ENCODE assay signal across 8 cellular contexts in the genomic region with DNA sequence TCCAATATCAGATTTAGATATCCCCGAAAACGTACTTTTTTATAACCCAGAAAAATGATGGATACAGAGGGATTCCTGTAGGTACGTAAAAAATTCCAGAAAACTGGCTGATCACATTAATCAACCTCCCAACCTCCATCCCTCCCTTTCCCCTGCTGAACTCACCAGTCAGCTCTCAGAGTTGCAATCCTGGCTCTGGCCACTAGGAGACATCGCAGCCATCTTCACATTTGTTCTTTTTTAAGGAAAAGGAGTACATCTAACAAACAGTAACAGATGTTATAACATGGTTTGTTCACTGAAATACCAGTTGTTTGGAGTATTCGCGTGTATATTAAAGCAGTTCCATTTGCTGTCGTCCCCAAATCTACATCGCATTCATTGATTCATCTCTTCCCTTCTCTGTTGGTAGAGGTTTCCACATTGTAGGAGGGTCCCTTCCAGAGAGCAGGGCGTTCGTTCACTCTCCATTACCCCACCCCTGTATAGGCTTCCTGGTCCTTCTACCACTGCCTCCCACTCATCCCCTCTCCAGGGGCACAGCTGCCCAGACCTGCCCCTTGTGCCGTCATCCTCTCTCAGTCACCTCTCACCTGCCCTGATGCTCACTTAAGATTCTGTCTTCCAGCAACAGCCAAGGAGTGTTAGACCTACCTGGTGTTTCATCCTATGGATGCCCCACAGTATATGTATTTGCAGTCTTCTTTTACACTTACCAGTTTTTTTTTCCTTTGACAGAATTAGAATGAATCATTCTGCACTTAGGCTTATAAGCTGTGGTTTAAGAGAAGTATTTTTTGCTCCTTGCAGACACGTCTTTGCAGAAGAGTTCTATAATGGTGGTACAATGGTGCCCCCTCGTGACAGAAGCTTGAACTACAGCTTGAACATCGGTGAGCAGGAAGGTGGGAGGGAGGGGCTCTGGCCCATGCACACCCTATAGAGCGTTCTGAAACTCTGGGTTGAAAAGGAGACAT. TPM values are rescaled to one million over a fixed set of nuclear protein-coding genes. Genes with fewer than 3 reads are reported as not detected.
DNase-seq lines count a peak whose midpoint lies in the region; ATAC-seq and TF ChIP-seq lines count a peak whose summit lies in the region.

No MANE protein-coding gene starts in this region.

- DNase-seq in CD14-positive monocyte (ENCODE audit: low spot score) (peak; percentile 44), NCI-H524 treated with DMSO at 0.1 percent for 48 hours (lab: John Stamatoyannopoulos, UW) (peak; percentile 21), ecto neural progenitor cell (ENCODE audit: low spot score) (peak; percentile 60), middle frontal gyrus (ENCODE audit: extremely low spot score, low spot score) (peak; percentile 3)
- DNase-seq in activated CD4-positive, alpha-beta T cell treated with anti-CD3 and anti-CD28 coated beads, Interleukin-2, amount 50 U/mL, for 24 hours (ENCODE audit: low read depth in 1 of 2, low spot score in 1 of 2), result peak; percentile 41 to 57
- peak; percentile 30 to 42 for DNase-seq in stimulated activated CD8-positive, alpha-beta memory T cell treated with anti-CD3 and anti-CD28 coated beads, Interleukin-4, amount 100 ng/mL, for 4 hours (ENCODE audit: low read depth in 2 of 2, low spot score in 1 of 2)

- H3K9me3 Mint-ChIP-seq in CD14-positive monocyte, result peaks cover 0 to 2% (median 0%) of the 10 kb centered on the region in 7 donors

- H3K4me1 Mint-ChIP-seq in CD14-positive monocyte, result peaks cover 5% of the 10 kb centered on the region

- peaks cover 0 to 5% (median 0%) of the 10 kb centered on the region in 3 donors for H3K27me3 Mint-ChIP-seq in CD14-positive monocyte (ENCODE audit: low read depth in 3 of 3)

- H3K36me3 Mint-ChIP-seq in CD14-positive monocyte, result no peaks in the 10 kb centered on the region

- intact Hi-C loops in CD14-positive monocyte (cut with micrococcal nuclease), result no loop called here

- TF ChIP-seq CTCF in CD14-positive monocyte (IDR thresholded peaks at IDR 0.05), result peak; percentile 60

- no peak overlapping the region for H3K27ac Mint-ChIP-seq in CD14-positive monocyte

- peak; percentile 93 for ATAC-seq in GM19023 (IDR thresholded peaks at IDR 0.05; ENCODE audit: unreplicated experiment)
- ATAC-seq in HG03159 (IDR thresholded peaks at IDR 0.05; ENCODE audit: unreplicated experiment), result peak; percentile 97

- H3K4me3 Mint-ChIP-seq in CD14-positive monocyte, result no peak overlapping the region

RNA-seq across cellular contexts. Expression of gene RAB40AL, which starts 36.8 kb away (rescaled TPM):
- polyA plus RNA-seq in CD14-positive monocyte, result not detected

Comparison
In these comparisons a context has a peak if more than half of its experiments do, and no peak if none do; other contexts are left out.
1. Peak in every context shown above with its lines: DNase-seq and ATAC-seq.
2. DNase-seq: peak in every context shown above with its lines; median percentile 60 in ecto neural progenitor cell; 49 in activated CD4-positive, alpha-beta T cell treated with anti-CD3 and anti-CD28 coated beads, Interleukin-2, amount 50 U/mL, for 24 hours; 44 in CD14-positive monocyte; 36 in stimulated activated CD8-positive, alpha-beta memory T cell treated with anti-CD3 and anti-CD28 coated beads, Interleukin-4, amount 100 ng/mL, for 4 hours; 21 in NCI-H524 treated with DMSO at 0.1 percent for 48 hours; 3 in middle frontal gyrus.